8 cellular contexts compared by ENCODE assay signal in the genomic region with DNA sequence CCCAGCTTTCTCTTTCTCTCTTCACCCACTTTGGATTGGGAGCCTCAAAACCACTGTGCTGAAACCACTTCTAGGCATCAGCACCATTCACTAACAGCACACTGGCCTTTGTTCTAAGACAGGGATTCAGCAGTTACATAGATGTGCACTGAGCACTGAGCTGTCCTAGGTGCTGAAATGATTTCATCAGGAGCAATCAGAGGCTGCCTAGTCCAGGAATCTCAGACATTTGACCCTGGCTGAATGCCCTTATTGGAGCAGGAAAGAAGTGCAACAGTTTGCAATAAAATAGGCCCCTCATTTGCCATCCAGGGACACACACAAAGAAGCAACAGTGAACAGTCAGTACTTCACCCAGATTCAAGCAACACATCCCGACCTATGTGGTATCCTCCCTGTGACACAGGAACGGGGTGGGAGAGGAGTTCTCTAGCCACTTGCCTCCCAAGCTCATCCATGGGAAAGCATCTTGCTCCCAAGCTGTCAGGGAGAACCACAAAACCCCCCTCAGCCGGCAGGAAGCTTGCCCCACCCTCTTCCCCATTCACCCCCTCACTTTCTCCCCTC.
DNase-seq lines count a peak whose midpoint lies in the region; ATAC-seq and TF ChIP-seq lines count a peak whose summit lies in the region.

No MANE protein-coding gene starts in this region.

- H3K27ac ChIP-seq in RWPE2 (ENCODE audit: poor library complexity, severe bottlenecking), result no peak overlapping the region

- no peaks in the 10 kb centered on the region for H3K36me3 ChIP-seq in RWPE2 (ENCODE audit: low read depth)

- no peaks in the 10 kb centered on the region for H3K36me3 Mint-ChIP-seq in activated naive CD4-positive, alpha-beta T cell treated with anti-CD3 and anti-CD28 coated beads for 36 hours (ENCODE audit: low read depth)

- peak; percentile 26 for DNase-seq in activated naive CD4-positive, alpha-beta T cell treated with anti-CD3 and anti-CD28 coated beads for 36 hours
- DNase-seq in activated naive CD4-positive, alpha-beta T cell treated with anti-CD3 and anti-CD28 coated beads, Interleukin-2, amount 50 U/mL, for 16 hours, result no peak
- DNase-seq in RWPE2 (ENCODE audit: low spot score) (no peak), fibroblast of the conjunctiva (ENCODE audit: low read depth) (peak; percentile 24), smooth muscle cell of the brain vasculature (ENCODE audit: low read depth, low spot score) (peak; percentile 13)
- no peak for DNase-seq in activated T-cell treated with anti-CD3 and anti-CD28 coated beads, Interleukin-2, amount 50 U/mL, for 1 hour

- peaks cover 5% of the 10 kb centered on the region for H3K27me3 Mint-ChIP-seq in activated naive CD4-positive, alpha-beta T cell treated with anti-CD3 and anti-CD28 coated beads for 36 hours (ENCODE audit: low read depth)

- no peaks in the 10 kb centered on the region for H3K9me3 Mint-ChIP-seq in activated naive CD4-positive, alpha-beta T cell treated with anti-CD3 and anti-CD28 coated beads for 36 hours

- CTCF ChIA-PET in activated naive CD4-positive, alpha-beta T cell treated with anti-CD3 and anti-CD28 coated beads for 36 hours (lab: Charles Lee), result no interaction called here

- no peak overlapping the region for H3K4me3 Mint-ChIP-seq in activated naive CD4-positive, alpha-beta T cell treated with anti-CD3 and anti-CD28 coated beads for 36 hours

- TF ChIP-seq CTCF in RWPE2 (IDR thresholded peaks at IDR 0.05; ENCODE audit: poor library complexity, severe bottlenecking), result no peak

- H3K4me1 Mint-ChIP-seq in activated naive CD4-positive, alpha-beta T cell treated with anti-CD3 and anti-CD28 coated beads for 36 hours (ENCODE audit: low read depth), result no peaks in the 10 kb centered on the region

- ATAC-seq in RWPE2 (ENCODE audit: low read depth) (peak; percentile 94), HG03039 (IDR thresholded peaks at IDR 0.05; ENCODE audit: unreplicated experiment) (no peak), HG03025 (IDR thresholded peaks at IDR 0.05; ENCODE audit: low FRiP score, unreplicated experiment) (no peak)

- H3K27ac Mint-ChIP-seq in activated naive CD4-positive, alpha-beta T cell treated with anti-CD3 and anti-CD28 coated beads for 36 hours, result no peak overlapping the region

- H3K27me3 ChIP-seq in RWPE2 (ENCODE audit: insufficient read depth, poor library complexity, severe bottlenecking), result peaks cover 17% of the 10 kb centered on the region

- H3K9me3 ChIP-seq in RWPE2 (ENCODE audit: severe bottlenecking), result no peaks in the 10 kb centered on the region

- H3K4me3 ChIP-seq in RWPE2 (ENCODE audit: severe bottlenecking), result no peak overlapping the region

- intact Hi-C loops in activated naive CD4-positive, alpha-beta T cell treated with anti-CD3 and anti-CD28 coated beads for 36 hours (cut with micrococcal nuclease), result no loop called here

- no peaks in the 10 kb centered on the region for H3K4me1 ChIP-seq in RWPE2 (ENCODE audit: insufficient read depth, poor library complexity, severe bottlenecking)

Comparison
In these comparisons a context has a peak if more than half of its experiments do, and no peak if none do; other contexts are left out.
1. DNase-seq: peak in activated naive CD4-positive, alpha-beta T cell treated with anti-CD3 and anti-CD28 coated beads for 36 hours (single experiment), fibroblast of the conjunctiva (single experiment) and smooth muscle cell of the brain vasculature (single experiment); none in activated naive CD4-positive, alpha-beta T cell treated with anti-CD3 and anti-CD28 coated beads, Interleukin-2, amount 50 U/mL, for 16 hours (single experiment), RWPE2 (single experiment) and activated T-cell treated with anti-CD3 and anti-CD28 coated beads, Interleukin-2, amount 50 U/mL, for 1 hour (single experiment).